In the genomic region with DNA sequence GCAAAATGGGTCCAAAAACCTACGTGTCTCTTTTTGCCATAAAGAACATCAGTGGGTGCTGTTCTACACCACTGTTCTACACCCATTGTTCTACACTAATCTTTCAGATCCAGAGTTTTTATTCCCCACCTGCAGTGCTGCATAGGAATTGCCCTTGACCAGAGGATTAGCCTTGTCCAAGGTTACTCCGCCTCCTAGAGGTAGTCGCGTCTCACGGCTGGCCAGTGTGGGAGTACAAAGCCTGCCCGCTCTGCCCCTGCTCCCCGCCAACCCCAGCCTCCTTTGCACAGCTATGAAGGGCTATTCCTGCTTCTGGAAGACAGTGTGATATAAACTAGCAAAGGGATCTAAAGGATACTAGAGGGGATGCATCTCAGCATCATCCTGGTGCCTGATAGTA, we compare ENCODE assay signal across 1 cellular context.
TF ChIP-seq lines count a peak whose summit lies in the region.

No MANE protein-coding gene starts in this region.

TF ChIP-seq in GM23338, 12 proteins besides CTCF, POLR2A, EP300 and RAD21 (continued from another document):
- TF ChIP-seq, protein P1, sequence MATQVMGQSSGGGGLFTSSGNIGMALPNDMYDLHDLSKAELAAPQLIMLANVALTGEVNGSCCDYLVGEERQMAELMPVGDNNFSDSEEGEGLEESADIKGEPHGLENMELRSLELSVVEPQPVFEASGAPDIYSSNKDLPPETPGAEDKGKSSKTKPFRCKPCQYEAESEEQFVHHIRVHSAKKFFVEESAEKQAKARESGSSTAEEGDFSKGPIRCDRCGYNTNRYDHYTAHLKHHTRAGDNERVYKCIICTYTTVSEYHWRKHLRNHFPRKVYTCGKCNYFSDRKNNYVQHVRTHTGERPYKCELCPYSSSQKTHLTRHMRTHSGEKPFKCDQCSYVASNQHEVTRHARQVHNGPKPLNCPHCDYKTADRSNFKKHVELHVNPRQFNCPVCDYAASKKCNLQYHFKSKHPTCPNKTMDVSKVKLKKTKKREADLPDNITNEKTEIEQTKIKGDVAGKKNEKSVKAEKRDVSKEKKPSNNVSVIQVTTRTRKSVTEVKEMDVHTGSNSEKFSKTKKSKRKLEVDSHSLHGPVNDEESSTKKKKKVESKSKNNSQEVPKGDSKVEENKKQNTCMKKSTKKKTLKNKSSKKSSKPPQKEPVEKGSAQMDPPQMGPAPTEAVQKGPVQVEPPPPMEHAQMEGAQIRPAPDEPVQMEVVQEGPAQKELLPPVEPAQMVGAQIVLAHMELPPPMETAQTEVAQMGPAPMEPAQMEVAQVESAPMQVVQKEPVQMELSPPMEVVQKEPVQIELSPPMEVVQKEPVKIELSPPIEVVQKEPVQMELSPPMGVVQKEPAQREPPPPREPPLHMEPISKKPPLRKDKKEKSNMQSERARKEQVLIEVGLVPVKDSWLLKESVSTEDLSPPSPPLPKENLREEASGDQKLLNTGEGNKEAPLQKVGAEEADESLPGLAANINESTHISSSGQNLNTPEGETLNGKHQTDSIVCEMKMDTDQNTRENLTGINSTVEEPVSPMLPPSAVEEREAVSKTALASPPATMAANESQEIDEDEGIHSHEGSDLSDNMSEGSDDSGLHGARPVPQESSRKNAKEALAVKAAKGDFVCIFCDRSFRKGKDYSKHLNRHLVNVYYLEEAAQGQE (IDR thresholded peaks at IDR 0.05; ENCODE audit: unreplicated experiment) = no peak
- no peak for TF ChIP-seq EZH2phosphoT487 (IDR thresholded peaks at IDR 0.05; ENCODE audit: unreplicated experiment)
- no peak for TF ChIP-seq NANOG (IDR thresholded peaks at IDR 0.05; ENCODE audit: borderline replicate concordance)
- no peak for TF ChIP-seq STAT1 (IDR thresholded peaks at IDR 0.05; ENCODE audit: unreplicated experiment)
- TF ChIP-seq POLR2AphosphoS5 (IDR thresholded peaks at IDR 0.05; ENCODE audit: low read depth) = no peak
- no peak for TF ChIP-seq JUNB (IDR thresholded peaks at IDR 0.05; ENCODE audit: unreplicated experiment)
- TF ChIP-seq CREB1 (CRISPR knock-in tag; IDR thresholded peaks at IDR 0.05; ENCODE audit: low read depth) = no peak
